ENCODE assay signal across 1 cellular context in genomic region chr4:182478475-182478874, GRCh38.
TF ChIP-seq lines count a peak whose summit lies in the region.

No MANE protein-coding gene starts in this region.

TF ChIP-seq in K562, 482 proteins besides CTCF, POLR2A, EP300 and RAD21 (continued from another document):
- peak; percentile 58; the same call in 1 of the 2 replicates for TF ChIP-seq ARID3A (IDR thresholded peaks at IDR 0.05; ENCODE audit: borderline replicate concordance, low read depth, low read length)
- no peak for TF ChIP-seq ZNF354B (CRISPR knock-in tag; IDR thresholded peaks at IDR 0.05)
- no peak for TF ChIP-seq CREM (IDR thresholded peaks at IDR 0.05; ENCODE audit: low read depth)
- no peak for TF ChIP-seq ZNF511 (CRISPR knock-in tag; IDR thresholded peaks at IDR 0.05)
TF ChIP-seq in K562: peak in this region for 1.
